ENCODE assay signal across 23 cellular contexts in the genomic region with DNA sequence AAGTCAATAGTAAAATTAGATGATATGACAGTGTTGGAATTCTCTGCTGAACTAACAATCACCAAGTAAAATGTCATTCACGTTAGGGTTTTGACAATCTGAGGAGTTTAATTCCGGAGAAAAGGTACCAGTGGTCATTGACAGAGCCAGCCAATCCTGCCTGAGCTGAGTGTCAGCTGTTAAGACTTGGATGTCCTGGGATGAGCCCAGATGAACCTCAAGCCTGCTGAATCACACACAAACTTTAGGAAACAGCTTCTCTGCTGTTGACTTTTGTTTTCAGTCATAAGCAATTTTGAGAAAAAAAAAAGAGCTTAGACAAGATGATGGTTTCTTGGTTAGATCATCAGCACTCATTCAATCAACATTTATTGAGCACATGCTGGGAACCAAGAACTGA.
"Had no signal": no experiment of that assay in that cellular context is flagged by ENCODE, and none has a peak within 500 bp of the region (broad histone marks: within the 10 kb centered on the region; RNA-seq: fewer than 3 reads in every experiment).

No MANE protein-coding gene starts in this region.

- H3K27ac ChIP-seq: lower lobe of right lung, ovary, right atrium auricular region, right lobe of liver, tibial nerve, uterus had no signal

- ATAC-seq: left cardiac atrium; left lobe of liver; lower lobe of right lung; natural killer cell treated with Interleukin-12 subunit alpha and Interleukin-12 subunit beta and Interleukin-15 and Interleukin-18, amount 100 ng/mL, for 72 hours; right lobe of liver; stimulated activated memory B cell treated with anti-CD40 and anti-IgM and Interleukin-4, amounts not matched to agents 10 μg/mL and 1 μg/mL and 100 μg/mL, for 72 hours; stimulated activated naive CD8-positive, alpha-beta T cell treated with anti-CD3 and anti-CD28 coated beads, Interleukin-15, amount 100 ng/mL, for 72 hours had no signal

- H3K27me3 ChIP-seq: ovary, right atrium auricular region, right lobe of liver, tibial nerve, uterus had no signal

- H3K4me1 ChIP-seq: lower lobe of right lung, right atrium auricular region, right lobe of liver, tibial nerve, uterus had no signal

- H3K4me2 ChIP-seq: smooth muscle cell had no signal

- H3K9me3 ChIP-seq: lower lobe of right lung, ovary, right atrium auricular region, right lobe of liver, tibial nerve, uterus had no signal

- DNase-seq: hypothalamus; islet precursor cell; left cardiac atrium; lower lobe of right lung; mammary epithelial cell; mesenchymal stem cell; naive B cell; ovary; right lobe of liver; stimulated activated CD4-positive, alpha-beta T cell treated with anti-CD3 and anti-CD28 coated beads, Interleukin-1b, Interleukin-23, amount 100 ng/mL, for 48 hours; stimulated activated CD4-positive, alpha-beta T cell treated with anti-CD3 and anti-CD28 coated beads, Interleukin-2, amount 100 ng/mL, for 48 hours; stimulated activated CD4-positive, alpha-beta T cell treated with anti-CD3 and anti-CD28 coated beads, Interleukin-4, amount 100 ng/mL, for 4 hours; stimulated activated CD8-positive, alpha-beta memory T cell treated with anti-CD3 and anti-CD28 coated beads, Interleukin-4, amount 100 ng/mL, for 48 hours; stimulated activated naive CD4-positive, alpha-beta T cell treated with Interleukin-2 at 50 U/mL for 16 hours; stimulated activated naive CD8-positive, alpha-beta T cell treated with anti-CD3 and anti-CD28 coated beads, Interleukin-15, amount 100 ng/mL, for 72 hours; substantia nigra; uterus had no signal

- H3K4me3 ChIP-seq: lower lobe of right lung, ovary, right atrium auricular region, right lobe of liver, smooth muscle cell, tibial nerve, uterus had no signal

- H3K36me3 ChIP-seq: lower lobe of right lung, ovary, right atrium auricular region, right lobe of liver, tibial nerve, uterus had no signal
